15 cellular contexts compared by ENCODE assay signal in genomic region chr2:240351826-240352426, GRCh38.
DNase-seq lines count a peak whose midpoint lies in the region; ATAC-seq and TF ChIP-seq lines count a peak whose summit lies in the region.
"Had no signal": no experiment of that assay in that cellular context is flagged by ENCODE, and none has a peak within 500 bp of the region (broad histone marks: within the 10 kb centered on the region; RNA-seq: fewer than 3 reads in every experiment).

No MANE protein-coding gene starts in this region.

- in situ Hi-C loops in G401 (cut with HindIII; ENCODE audit: low sequenced_read_pairs), result no loop called here
- in situ Hi-C loops in transverse colon (cut with MboI; ENCODE audit: low pct_ligation_motif_present in 1 of 4, low pct_unique_long_range_greater_than_20kb in 1 of 4, low sequenced_read_pairs in 3 of 4), result no loop called here

- DNase-seq in G401 (ENCODE audit: low spot score), result peak; percentile 75
- DNase-seq in NCI-H187 treated with DMSO at 0.1 percent for 48 hours (lab: John Stamatoyannopoulos, UW), result peak; percentile 43
- peak; percentile 30 for DNase-seq in SHP77 treated with DMSO at 0.1 percent for 48 hours (lab: John Stamatoyannopoulos, UW)
- DNase-seq in osteoblast (ENCODE audit: insufficient read length, low spot score, missing footprints), result peak; percentile 46
- no peak for DNase-seq in transverse colon
- DNase-seq: activated CD8-positive, alpha-beta memory T cell treated with anti-CD3 and anti-CD28 coated beads, Interleukin-2, amount 10 ng/mL, durations not matched to agents 7 days and 5 days; head of caudate nucleus; midbrain; MM.1S; NCI-H774; stimulated activated CD4-positive, alpha-beta T cell treated with anti-CD3 and anti-CD28 coated beads, Interleukin-4, amount 100 ng/mL, for 4 hours had no signal

- TF ChIP-seq EP300 in transverse colon (IDR thresholded peaks at IDR 0.05; ENCODE audit: low read depth), result no peak

- H3K27ac ChIP-seq in osteoblast (ENCODE audit: low read depth, low read length) (no peak overlapping the region), transverse colon (no peak overlapping the region)
- H3K27ac ChIP-seq: Peyer's patch had no signal

- no peaks in the 10 kb centered on the region for H4K20me1 ChIP-seq in osteoblast (ENCODE audit: insufficient read depth, low read length)

- intact Hi-C loops in transverse colon (cut with DNase I; ENCODE audit: low total_unique reads), result no loop called here

- H3K9me3 ChIP-seq in osteoblast (ENCODE audit: low read depth, low read length), result no peaks in the 10 kb centered on the region
- H3K9me3 ChIP-seq in transverse colon, result no peaks in the 10 kb centered on the region
- H3K9me3 ChIP-seq: Peyer's patch had no signal

- H2AFZ ChIP-seq in osteoblast (ENCODE audit: low read length), result no peak overlapping the region

- H3K79me2 ChIP-seq in osteoblast (ENCODE audit: insufficient read depth, low read length), result no peaks in the 10 kb centered on the region

- WGBS in transverse colon (ENCODE audit: low coverage in 1 of 2), 2 donors, result 73% methylated on average over 14 of the region's 14 CpGs; no CpG with 5 or more reads in 1 of the 2 donors

- no peak for TF ChIP-seq POLR2A in transverse colon (IDR thresholded peaks at IDR 0.05)

- H3K27me3 ChIP-seq in osteoblast (ENCODE audit: insufficient read depth, low read length), result no peaks in the 10 kb centered on the region
- no peaks in the 10 kb centered on the region for H3K27me3 ChIP-seq in transverse colon
- H3K27me3 ChIP-seq: Peyer's patch had no signal

- no peak overlapping the region for H3K4me3 ChIP-seq in osteoblast (ENCODE audit: insufficient read depth, low read length)
- no peak overlapping the region for H3K4me3 ChIP-seq in transverse colon
- H3K4me3 ChIP-seq: Peyer's patch had no signal

- H3K4me2 ChIP-seq in osteoblast (ENCODE audit: insufficient read depth, low read length), result no peak overlapping the region

- no peaks in the 10 kb centered on the region for H3K36me3 ChIP-seq in osteoblast (ENCODE audit: insufficient read depth, low read length)
- H3K36me3 ChIP-seq in transverse colon, result no peaks in the 10 kb centered on the region
- H3K36me3 ChIP-seq: Peyer's patch had no signal

- H3K4me1 ChIP-seq in osteoblast (ENCODE audit: insufficient read depth, low read length) (no peaks in the 10 kb centered on the region), transverse colon (peaks cover 0 to 2% (median 0%) of the 10 kb centered on the region in 4 donors)
- H3K4me1 ChIP-seq: Peyer's patch had no signal

- no peak for TF ChIP-seq CTCF in osteoblast (IDR thresholded peaks at IDR 0.05; ENCODE audit: extremely low read depth, low read depth, low read length)
- TF ChIP-seq CTCF in transverse colon (IDR thresholded peaks at IDR 0.05), result no peak

- ATAC-seq in GM18498 (IDR thresholded peaks at IDR 0.05; ENCODE audit: unreplicated experiment) (no peak), GM21528 (IDR thresholded peaks at IDR 0.05; ENCODE audit: low FRiP score, unreplicated experiment) (no peak)
- ATAC-seq: activated CD8-positive, alpha-beta memory T cell treated with anti-CD3 and anti-CD28 coated beads, Interleukin-2, amount 10 ng/mL, durations not matched to agents 7 days and 5 days; esophagus mucosa had no signal
